Comparison of ENCODE assay signal across 1 cellular context in genomic region chr3:10594915-10595314, GRCh38.
TF ChIP-seq lines count a peak whose summit lies in the region.

No MANE protein-coding gene starts in this region.

TF ChIP-seq in K562, 482 proteins besides CTCF, POLR2A, EP300 and RAD21 (continued from another document and continues in another):
- TF ChIP-seq, protein P1, sequence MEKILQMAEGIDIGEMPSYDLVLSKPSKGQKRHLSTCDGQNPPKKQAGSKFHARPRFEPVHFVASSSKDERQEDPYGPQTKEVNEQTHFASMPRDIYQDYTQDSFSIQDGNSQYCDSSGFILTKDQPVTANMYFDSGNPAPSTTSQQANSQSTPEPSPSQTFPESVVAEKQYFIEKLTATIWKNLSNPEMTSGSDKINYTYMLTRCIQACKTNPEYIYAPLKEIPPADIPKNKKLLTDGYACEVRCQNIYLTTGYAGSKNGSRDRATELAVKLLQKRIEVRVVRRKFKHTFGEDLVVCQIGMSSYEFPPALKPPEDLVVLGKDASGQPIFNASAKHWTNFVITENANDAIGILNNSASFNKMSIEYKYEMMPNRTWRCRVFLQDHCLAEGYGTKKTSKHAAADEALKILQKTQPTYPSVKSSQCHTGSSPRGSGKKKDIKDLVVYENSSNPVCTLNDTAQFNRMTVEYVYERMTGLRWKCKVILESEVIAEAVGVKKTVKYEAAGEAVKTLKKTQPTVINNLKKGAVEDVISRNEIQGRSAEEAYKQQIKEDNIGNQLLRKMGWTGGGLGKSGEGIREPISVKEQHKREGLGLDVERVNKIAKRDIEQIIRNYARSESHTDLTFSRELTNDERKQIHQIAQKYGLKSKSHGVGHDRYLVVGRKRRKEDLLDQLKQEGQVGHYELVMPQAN (IDR thresholded peaks at IDR 0.05; ENCODE audit: borderline replicate concordance) = no peak
- TF ChIP-seq CAMTA2 (CRISPR knock-in tag; conservative IDR thresholded peaks at IDR 0.05) (no peak), TAL1 (IDR thresholded peaks at IDR 0.05) (no peak), ADNP (tag; IDR thresholded peaks at IDR 0.05) (no peak), ZNF253 (CRISPR knock-in tag; conservative IDR thresholded peaks at IDR 0.05) (no peak), HNRNPH1 (optimal IDR thresholded peaks at IDR 0.05; ENCODE audit: low read depth, low read length) (no peak), E4F1 (CRISPR knock-in tag; IDR thresholded peaks at IDR 0.05; ENCODE audit: borderline replicate concordance) (no peak), ZNF780A (CRISPR knock-in tag; IDR thresholded peaks at IDR 0.05) (no peak), ILK (tag; IDR thresholded peaks at IDR 0.05; ENCODE audit: borderline replicate concordance, low read depth) (no peak), NCOA2 (IDR thresholded peaks at IDR 0.05; ENCODE audit: partially characterized antibody in 2 of 2) (no peak), ZFP30 (CRISPR knock-in tag; IDR thresholded peaks at IDR 0.05; ENCODE audit: borderline replicate concordance) (no peak), NR2C1 (IDR thresholded peaks at IDR 0.05) (peak; percentile 68), NR2C1 (tag; IDR thresholded peaks at IDR 0.05) (no peak), ETS1 (conservative IDR thresholded peaks at IDR 0.05; ENCODE audit: control insufficient read depth, low read depth, low read length) (no peak), SIN3B (IDR thresholded peaks at IDR 0.05; ENCODE audit: low read depth) (no peak), NFE2L1 (tag; IDR thresholded peaks at IDR 0.05; ENCODE audit: borderline replicate concordance, low read depth) (no peak), MECOM (CRISPR knock-in tag; IDR thresholded peaks at IDR 0.05) (no peak), HEY1 (CRISPR knock-in tag; IDR thresholded peaks at IDR 0.05; ENCODE audit: borderline replicate concordance) (no peak), GATAD2A (IDR thresholded peaks at IDR 0.05) (no peak), RNF2 (IDR thresholded peaks at IDR 0.05) (no peak), ZNF764 (CRISPR knock-in tag; IDR thresholded peaks at IDR 0.05; ENCODE audit: low read depth) (no peak), FIP1L1 (IDR thresholded peaks at IDR 0.05; ENCODE audit: low read depth, low read length, poor library complexity, severe bottlenecking) (no peak), ATF7 (IDR thresholded peaks at IDR 0.05) (no peak), C11orf30 (IDR thresholded peaks at IDR 0.05; ENCODE audit: low read depth) (no peak), MYC (IDR thresholded peaks at IDR 0.05; ENCODE audit: low read depth, low read length) (no peak), MYC (CRISPR knock-in tag; IDR thresholded peaks at IDR 0.05; ENCODE audit: borderline replicate concordance, low read depth) (no peak), KLF1 (tag; IDR thresholded peaks at IDR 0.05) (no peak), SMARCA5 (IDR thresholded peaks at IDR 0.05) (no peak), RBM34 (IDR thresholded peaks at IDR 0.05; ENCODE audit: borderline replicate concordance, insufficient read depth, low read length) (no peak), NUFIP1 (IDR thresholded peaks at IDR 0.05; ENCODE audit: partially characterized antibody) (no peak), ATF1 (CRISPR knock-in tag; IDR thresholded peaks at IDR 0.05) (no peak), ATF1 (tag; IDR thresholded peaks at IDR 0.05) (peak; percentile 64), ATF6 (CRISPR knock-in tag; IDR thresholded peaks at IDR 0.05) (peak; percentile 86; the same call in 1 of the 2 replicates), ZNF583 (CRISPR knock-in tag; IDR thresholded peaks at IDR 0.05) (no peak), KDM4B (IDR thresholded peaks at IDR 0.05; ENCODE audit: borderline replicate concordance in 2 of 2, low read depth in 1 of 2) (no peak), TAF1 (IDR thresholded peaks at IDR 0.05; ENCODE audit: control insufficient read depth, extremely low read depth, insufficient read depth, low read length, severe bottlenecking) (no peak), KLF10 (CRISPR knock-in tag; IDR thresholded peaks at IDR 0.05) (no peak), SMC3 (conservative IDR thresholded peaks at IDR 0.05; ENCODE audit: insufficient read depth, low read depth, low read length) (no peak), CHCHD3 (CRISPR knock-in tag; IDR thresholded peaks at IDR 0.05) (no peak), PPARD (CRISPR knock-in tag; IDR thresholded peaks at IDR 0.05) (no peak), ZHX1 (conservative IDR thresholded peaks at IDR 0.05; ENCODE audit: low read length) (no peak), MAFF (IDR thresholded peaks at IDR 0.05; ENCODE audit: low read length) (no peak), FOXO4 (CRISPR knock-in tag; IDR thresholded peaks at IDR 0.05) (no peak), MTA1 (IDR thresholded peaks at IDR 0.05; ENCODE audit: borderline replicate concordance) (no peak), HSF4 (CRISPR knock-in tag; IDR thresholded peaks at IDR 0.05; ENCODE audit: borderline replicate concordance) (no peak), SMAD4 (CRISPR knock-in tag; conservative IDR thresholded peaks at IDR 0.05) (no peak), RBM15 (IDR thresholded peaks at IDR 0.05; ENCODE audit: insufficient read depth, low read length) (no peak), RB1 (IDR thresholded peaks at IDR 0.05; ENCODE audit: low read depth) (no peak), ZNF217 (CRISPR knock-in tag; IDR thresholded peaks at IDR 0.05) (no peak), MTA2 (IDR thresholded peaks at IDR 0.05; ENCODE audit: low read depth) (no peak), ARID2 (IDR thresholded peaks at IDR 0.05) (no peak), MBD2 (IDR thresholded peaks at IDR 0.05; ENCODE audit: borderline replicate concordance, low read depth) (peak; percentile 82), ILF3 (IDR thresholded peaks at IDR 0.05; ENCODE audit: borderline replicate concordance) (no peak), NCOA1 (IDR thresholded peaks at IDR 0.05; ENCODE audit: low read depth) (peak; percentile 68; the same call in 1 of the 2 replicates), ZNF766 (CRISPR knock-in tag; conservative IDR thresholded peaks at IDR 0.05) (no peak), XRCC3 (IDR thresholded peaks at IDR 0.05) (no peak)
- TF ChIP-seq, protein P2, sequence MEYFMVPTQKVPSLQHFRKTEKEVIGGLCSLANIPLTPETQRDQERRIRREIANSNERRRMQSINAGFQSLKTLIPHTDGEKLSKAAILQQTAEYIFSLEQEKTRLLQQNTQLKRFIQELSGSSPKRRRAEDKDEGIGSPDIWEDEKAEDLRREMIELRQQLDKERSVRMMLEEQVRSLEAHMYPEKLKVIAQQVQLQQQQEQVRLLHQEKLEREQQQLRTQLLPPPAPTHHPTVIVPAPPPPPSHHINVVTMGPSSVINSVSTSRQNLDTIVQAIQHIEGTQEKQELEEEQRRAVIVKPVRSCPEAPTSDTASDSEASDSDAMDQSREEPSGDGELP (CRISPR knock-in tag; IDR thresholded peaks at IDR 0.05; ENCODE audit: borderline replicate concordance) = peak; percentile 78
- TF ChIP-seq, protein P3, sequence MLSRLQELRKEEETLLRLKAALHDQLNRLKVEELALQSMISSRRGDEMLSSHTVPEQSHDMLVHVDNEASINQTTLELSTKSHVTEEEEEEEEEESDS (CRISPR knock-in tag; IDR thresholded peaks at IDR 0.05) = no peak
- TF ChIP-seq, protein P4, sequence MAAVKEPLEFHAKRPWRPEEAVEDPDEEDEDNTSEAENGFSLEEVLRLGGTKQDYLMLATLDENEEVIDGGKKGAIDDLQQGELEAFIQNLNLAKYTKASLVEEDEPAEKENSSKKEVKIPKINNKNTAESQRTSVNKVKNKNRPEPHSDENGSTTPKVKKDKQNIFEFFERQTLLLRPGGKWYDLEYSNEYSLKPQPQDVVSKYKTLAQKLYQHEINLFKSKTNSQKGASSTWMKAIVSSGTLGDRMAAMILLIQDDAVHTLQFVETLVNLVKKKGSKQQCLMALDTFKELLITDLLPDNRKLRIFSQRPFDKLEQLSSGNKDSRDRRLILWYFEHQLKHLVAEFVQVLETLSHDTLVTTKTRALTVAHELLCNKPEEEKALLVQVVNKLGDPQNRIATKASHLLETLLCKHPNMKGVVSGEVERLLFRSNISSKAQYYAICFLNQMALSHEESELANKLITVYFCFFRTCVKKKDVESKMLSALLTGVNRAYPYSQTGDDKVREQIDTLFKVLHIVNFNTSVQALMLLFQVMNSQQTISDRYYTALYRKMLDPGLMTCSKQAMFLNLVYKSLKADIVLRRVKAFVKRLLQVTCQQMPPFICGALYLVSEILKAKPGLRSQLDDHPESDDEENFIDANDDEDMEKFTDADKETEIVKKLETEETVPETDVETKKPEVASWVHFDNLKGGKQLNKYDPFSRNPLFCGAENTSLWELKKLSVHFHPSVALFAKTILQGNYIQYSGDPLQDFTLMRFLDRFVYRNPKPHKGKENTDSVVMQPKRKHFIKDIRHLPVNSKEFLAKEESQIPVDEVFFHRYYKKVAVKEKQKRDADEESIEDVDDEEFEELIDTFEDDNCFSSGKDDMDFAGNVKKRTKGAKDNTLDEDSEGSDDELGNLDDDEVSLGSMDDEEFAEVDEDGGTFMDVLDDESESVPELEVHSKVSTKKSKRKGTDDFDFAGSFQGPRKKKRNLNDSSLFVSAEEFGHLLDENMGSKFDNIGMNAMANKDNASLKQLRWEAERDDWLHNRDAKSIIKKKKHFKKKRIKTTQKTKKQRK (IDR thresholded peaks at IDR 0.05; ENCODE audit: borderline replicate concordance, low read depth, low read length) = 0 out of 2 replicates have a peak, but pooled peaks have one; percentile 15
